13 cellular contexts compared by ENCODE assay signal in genomic region chr19:32018014-32018413, GRCh38.
A peak's percentile ranks its signal among the peaks of the same experiment; 100 is the strongest.
DNase-seq lines count a peak whose midpoint lies in the region; ATAC-seq and TF ChIP-seq lines count a peak whose summit lies in the region.
"Had no signal": no experiment of that assay in that cellular context is flagged by ENCODE, and none has a peak within 500 bp of the region (broad histone marks: within the 10 kb centered on the region; RNA-seq: fewer than 3 reads in every experiment).

No MANE protein-coding gene starts in this region.

- no peak overlapping the region for H3K4me3 ChIP-seq in astrocyte of the cerebellum (ENCODE audit: low read depth, low read length)
- no peak overlapping the region for H3K4me3 ChIP-seq in mesenchymal stem cell (ENCODE audit: insufficient read depth in 1 of 2, low read depth in 1 of 2, low read length in 2 of 2)
- H3K4me3 ChIP-seq in transverse colon = no peak overlapping the region
- H3K4me3 ChIP-seq in CD8-positive, alpha-beta memory T cell (ENCODE audit: low read length) = no peak overlapping the region

- H4K91ac ChIP-seq in mesenchymal stem cell (ENCODE audit: low read length) = no peak overlapping the region

- H3K27ac Mint-ChIP-seq in CD8-positive, alpha-beta memory T cell = no peak overlapping the region
- no peak overlapping the region for H3K27ac Mint-ChIP-seq in T-cell
- H3K27ac Mint-ChIP-seq: stimulated activated naive CD8-positive, alpha-beta T cell treated with anti-CD3 and anti-CD28 coated beads, Interleukin-15, Interleukin-2, amounts not matched to agents 100 ng/mL and 50 ng/mL, for 24 hours had no signal

- H2BK12ac ChIP-seq in mesenchymal stem cell (ENCODE audit: low read length in 2 of 2) = no peak overlapping the region

- H2AK5ac ChIP-seq in mesenchymal stem cell (ENCODE audit: low read length, severe bottlenecking) = no peak overlapping the region

- H2BK15ac ChIP-seq in mesenchymal stem cell (ENCODE audit: low read depth, poor library complexity, severe bottlenecking) = no peak overlapping the region

- WGBS in mesenchymal stem cell = 49% methylated on average over 5 of the region's 6 CpGs
- WGBS in transverse colon (ENCODE audit: low coverage in 1 of 2), 2 donors = 27% methylated on average over 6 of the region's 6 CpGs

- H3K4ac ChIP-seq in mesenchymal stem cell (ENCODE audit: low read depth in 1 of 2, low read length in 2 of 2) = no peak overlapping the region

- no peak overlapping the region for H2AFZ ChIP-seq in mesenchymal stem cell (ENCODE audit: low read depth, low read length)

- POLR2A ChIA-PET in CD8-positive, alpha-beta memory T cell (lab: Charles Lee) = no interaction called here
- POLR2A ChIA-PET in T-cell (lab: Charles Lee) = no interaction called here

- CTCF ChIA-PET in CD8-positive, alpha-beta memory T cell (lab: Charles Lee) = no interaction called here
- CTCF ChIA-PET in T-cell (lab: Charles Lee) = no interaction called here

- in situ Hi-C loops in astrocyte of the cerebellum (cut with HindIII; ENCODE audit: low sequenced_read_pairs) (no loop called here), transverse colon (cut with MboI; ENCODE audit: low pct_ligation_motif_present in 1 of 4, low pct_unique_long_range_greater_than_20kb in 1 of 4, low sequenced_read_pairs in 3 of 4) (no loop called here)

- H3K27me3 ChIP-seq in mesenchymal stem cell (ENCODE audit: control insufficient read depth in 1 of 2, insufficient read depth in 1 of 2, low read length in 2 of 2) (peaks cover 0 to 15% of the 10 kb centered on the region in 2 experiments), transverse colon (no peaks in the 10 kb centered on the region)
- H3K27me3 ChIP-seq in CD8-positive, alpha-beta memory T cell (ENCODE audit: insufficient read depth, low read length, poor library complexity, severe bottlenecking) = no peaks in the 10 kb centered on the region

- H2BK120ac ChIP-seq in mesenchymal stem cell (ENCODE audit: low read depth, low read length) = no peak overlapping the region

- H3K36me3 ChIP-seq in mesenchymal stem cell (ENCODE audit: control insufficient read depth in 1 of 2, insufficient read depth in 2 of 2, low read depth in 1 of 2, low read length in 2 of 2) (no peaks in the 10 kb centered on the region), transverse colon (no peaks in the 10 kb centered on the region)
- H3K36me3 ChIP-seq in CD8-positive, alpha-beta memory T cell (ENCODE audit: insufficient read depth, low read length) = no peaks in the 10 kb centered on the region

- TF ChIP-seq POLR2A in transverse colon (IDR thresholded peaks at IDR 0.05) = no peak

- H2BK5ac ChIP-seq in mesenchymal stem cell (ENCODE audit: low read depth, low read length, poor library complexity, severe bottlenecking) = no peak overlapping the region

- no peaks in the 10 kb centered on the region for H3K4me1 Mint-ChIP-seq in CD8-positive, alpha-beta memory T cell
- no peaks in the 10 kb centered on the region for H3K4me1 Mint-ChIP-seq in T-cell

- H3K4me2 ChIP-seq in mesenchymal stem cell (ENCODE audit: low read length, poor library complexity, severe bottlenecking) = no peak overlapping the region

- H3K4me1 ChIP-seq in mesenchymal stem cell (ENCODE audit: control insufficient read depth, insufficient read depth, low read depth, low read length) (no peaks in the 10 kb centered on the region), transverse colon (peaks cover 0 to 14% (median 5%) of the 10 kb centered on the region in 4 donors)
- H3K4me1 ChIP-seq in CD8-positive, alpha-beta memory T cell (ENCODE audit: insufficient read depth, low read length) = no peaks in the 10 kb centered on the region

- no peaks in the 10 kb centered on the region for H3K36me3 Mint-ChIP-seq in CD8-positive, alpha-beta memory T cell
- no peaks in the 10 kb centered on the region for H3K36me3 Mint-ChIP-seq in T-cell

- H3K9me3 ChIP-seq in mesenchymal stem cell (ENCODE audit: control insufficient read depth, low read length) (no peaks in the 10 kb centered on the region), transverse colon (no peaks in the 10 kb centered on the region)
- H3K9me3 ChIP-seq in CD8-positive, alpha-beta memory T cell (ENCODE audit: low read length) = no peaks in the 10 kb centered on the region

- no peak overlapping the region for H4K8ac ChIP-seq in mesenchymal stem cell (ENCODE audit: low read length)

- TF ChIP-seq EP300 in transverse colon (IDR thresholded peaks at IDR 0.05; ENCODE audit: low read depth) = peak; percentile 60

- no peak overlapping the region for H3K9ac ChIP-seq in mesenchymal stem cell (ENCODE audit: low read length)

- H3K27ac ChIP-seq in mesenchymal stem cell (ENCODE audit: low read length, poor library complexity, severe bottlenecking) = no peak overlapping the region
- peak overlapping the region in 2 of 4 donors; percentile 13 to 48 for H3K27ac ChIP-seq in transverse colon
- H3K27ac ChIP-seq in CD8-positive, alpha-beta memory T cell (ENCODE audit: low read depth, low read length) = no peak overlapping the region

- no peaks in the 10 kb centered on the region for H3K79me1 ChIP-seq in mesenchymal stem cell (replicated peaks; ENCODE audit: low read length, poor library complexity, severe bottlenecking)

- H3K14ac ChIP-seq in mesenchymal stem cell (ENCODE audit: low read length in 2 of 2) = no peak overlapping the region

- H3K9me3 Mint-ChIP-seq in CD8-positive, alpha-beta memory T cell = peaks cover 0 to 7% (median 2%) of the 10 kb centered on the region in 5 donors
- peaks cover 8 to 11% (median 9%) of the 10 kb centered on the region in 3 donors for H3K9me3 Mint-ChIP-seq in T-cell

- intact Hi-C loops in transverse colon (cut with DNase I; ENCODE audit: low total_unique reads) = no loop called here
- intact Hi-C loops in left colon (cut with DNase I, micrococcal nuclease) = no loop called here

- no peak overlapping the region for H3K18ac ChIP-seq in mesenchymal stem cell (ENCODE audit: low read depth in 1 of 2, low read length in 2 of 2)

- TF ChIP-seq CTCF in astrocyte of the cerebellum (IDR thresholded peaks at IDR 0.05; ENCODE audit: low read depth, low read length, missing control alignments) (no peak), transverse colon (IDR thresholded peaks at IDR 0.05) (no peak)

- peak; percentile 72 for DNase-seq in HT1080 (ENCODE audit: low read depth)
- peak; percentile 57 for DNase-seq in astrocyte of the cerebellum (ENCODE audit: low read depth)
- DNase-seq in mesenchymal stem cell = peak; percentile 37
- peak; percentile 19 for DNase-seq in transverse colon
- no peak for DNase-seq in left colon
- DNase-seq in CD8-positive, alpha-beta memory T cell = no peak
- DNase-seq in T-cell = no peak
- DNase-seq: activated CD4-positive, alpha-beta T cell treated with anti-CD3 and anti-CD28 coated beads for 1 hour; Calu3; cortex of kidney; NCI-H1105 had no signal

- no peak overlapping the region for H3K23ac ChIP-seq in mesenchymal stem cell (ENCODE audit: low read length in 2 of 2)

- ATAC-seq in left colon (no peak), HG02759 (IDR thresholded peaks at IDR 0.05; ENCODE audit: unreplicated experiment) (no peak), T-cell (replicated peaks in 1 of 4) (no peak)

- H3K27me3 Mint-ChIP-seq in CD8-positive, alpha-beta memory T cell = peaks cover 0 to 2% of the 10 kb centered on the region in 2 donors
- no peaks in the 10 kb centered on the region for H3K27me3 Mint-ChIP-seq in T-cell
- H3K27me3 Mint-ChIP-seq: stimulated activated naive CD8-positive, alpha-beta T cell treated with anti-CD3 and anti-CD28 coated beads, Interleukin-15, Interleukin-2, amounts not matched to agents 100 ng/mL and 50 ng/mL, for 24 hours had no signal

- H3K4me3 Mint-ChIP-seq in CD8-positive, alpha-beta memory T cell = no peak overlapping the region
- no peak overlapping the region for H3K4me3 Mint-ChIP-seq in T-cell
- H3K4me3 Mint-ChIP-seq: stimulated activated naive CD8-positive, alpha-beta T cell treated with anti-CD3 and anti-CD28 coated beads, Interleukin-15, Interleukin-2, amounts not matched to agents 100 ng/mL and 50 ng/mL, for 24 hours had no signal

Comparison
In these comparisons a context has a peak if more than half of its experiments do, and no peak if none do; other contexts are left out.
1. DNase-seq: peak in HT1080 (single experiment), astrocyte of the cerebellum (single experiment), mesenchymal stem cell (single experiment) and transverse colon (single experiment); none in left colon (0 of 2), CD8-positive, alpha-beta memory T cell (0 of 5) and T-cell (0 of 34).